ENCODE assay signal across 9 cellular contexts in the genomic region with DNA sequence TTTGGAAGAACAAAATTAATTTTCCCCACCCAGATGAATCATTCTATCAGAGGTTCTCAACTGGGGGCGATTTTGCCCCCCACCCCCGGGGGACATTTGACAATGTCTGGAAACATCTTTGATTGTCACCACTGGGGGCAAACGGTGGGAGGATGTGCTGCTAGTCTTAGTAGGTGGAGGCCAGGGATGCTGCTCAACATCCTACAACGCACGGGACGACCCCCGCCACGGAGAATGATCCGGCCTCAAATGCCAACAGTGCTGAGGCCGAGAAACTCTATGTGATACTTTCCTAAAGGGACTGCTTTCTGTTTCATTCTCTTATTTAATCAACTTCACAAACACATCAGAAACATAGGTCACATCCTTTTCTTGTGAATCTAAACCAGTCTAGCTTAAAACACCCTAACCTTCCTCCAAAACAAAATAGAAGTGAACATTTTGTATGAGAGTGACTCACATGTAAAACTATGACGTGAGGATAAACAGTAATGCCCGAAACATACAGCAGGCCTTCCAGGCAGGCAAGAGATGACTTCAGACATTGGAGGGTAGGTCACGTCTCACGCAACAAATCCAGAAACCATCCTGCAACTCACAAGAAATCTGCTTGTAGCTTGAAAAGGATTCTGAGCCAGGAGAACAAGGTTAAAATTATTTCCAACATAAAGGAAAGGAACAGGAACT. TPM values are rescaled to one million over a fixed set of nuclear protein-coding genes. Genes with fewer than 3 reads are reported as not detected.
DNase-seq lines count a peak whose midpoint lies in the region; ATAC-seq and TF ChIP-seq lines count a peak whose summit lies in the region.
"Had no signal": no experiment of that assay in that cellular context is flagged by ENCODE, and none has a peak within 500 bp of the region (broad histone marks: within the 10 kb centered on the region; RNA-seq: fewer than 3 reads in every experiment).

No MANE protein-coding gene starts in this region.

- ATAC-seq in activated naive CD8-positive, alpha-beta T cell treated with anti-CD3 and anti-CD28 coated beads, Interleukin-2, amount 50 U/mL, for 24 hours: peak; percentile 63
- ATAC-seq in GM21390 (IDR thresholded peaks at IDR 0.05; ENCODE audit: unreplicated experiment) (no peak), GM19324 (IDR thresholded peaks at IDR 0.05; ENCODE audit: low FRiP score, unreplicated experiment) (no peak)

- H3K27me3 Mint-ChIP-seq in activated naive CD8-positive, alpha-beta T cell treated with anti-CD3 and anti-CD28 coated beads, Interleukin-2, amount 50 U/mL, for 24 hours: no peaks in the 10 kb centered on the region
- H3K27me3 Mint-ChIP-seq in osteocyte (ENCODE audit: unreplicated experiment): no peaks in the 10 kb centered on the region

- peaks cover 6% of the 10 kb centered on the region; the same call in 1 of the 2 replicates for H3K9me3 ChIP-seq in OCI-LY3 (ENCODE audit: insufficient read depth, low read length)

- peaks cover 38% of the 10 kb centered on the region for H3K27me3 ChIP-seq in OCI-LY3 (ENCODE audit: low read depth, low read length)

- H2AFZ ChIP-seq in OCI-LY3 (ENCODE audit: low read depth, low read length): no peak overlapping the region

- peak overlapping the region; percentile 55; the same call in 1 of the 2 replicates for H3K9ac ChIP-seq in OCI-LY3 (ENCODE audit: low read length)

- H3K4me1 Mint-ChIP-seq in activated naive CD8-positive, alpha-beta T cell treated with anti-CD3 and anti-CD28 coated beads, Interleukin-2, amount 50 U/mL, for 24 hours: peaks cover 56% of the 10 kb centered on the region
- H3K4me1 Mint-ChIP-seq in osteocyte (ENCODE audit: unreplicated experiment): peaks cover 38% of the 10 kb centered on the region

- H3K27ac ChIP-seq in OCI-LY3 (ENCODE audit: low read length): peak overlapping the region; percentile 95

- H3K4me3 ChIP-seq in OCI-LY3 (ENCODE audit: low read length): peak overlapping the region; percentile 62

- H3K27ac Mint-ChIP-seq in activated naive CD8-positive, alpha-beta T cell treated with anti-CD3 and anti-CD28 coated beads, Interleukin-2, amount 50 U/mL, for 24 hours: peak overlapping the region; percentile 89
- H3K27ac Mint-ChIP-seq in osteocyte (ENCODE audit: unreplicated experiment): peak overlapping the region; percentile 78

- peaks cover 2% of the 10 kb centered on the region for H3K36me3 Mint-ChIP-seq in activated naive CD8-positive, alpha-beta T cell treated with anti-CD3 and anti-CD28 coated beads, Interleukin-2, amount 50 U/mL, for 24 hours (ENCODE audit: low read depth)
- no peaks in the 10 kb centered on the region for H3K36me3 Mint-ChIP-seq in osteocyte (ENCODE audit: unreplicated experiment)

- H3K4me2 ChIP-seq in OCI-LY3 (ENCODE audit: low read length): peak overlapping the region; percentile 85

- no peaks in the 10 kb centered on the region for H3K79me2 ChIP-seq in OCI-LY3 (ENCODE audit: low read length)

- H3K4me1 ChIP-seq in OCI-LY3 (ENCODE audit: low read length): peaks cover 41% of the 10 kb centered on the region

- no peaks in the 10 kb centered on the region for H4K20me1 ChIP-seq in OCI-LY3 (ENCODE audit: insufficient read depth, low read length)

- peaks cover 5% of the 10 kb centered on the region for H3K36me3 ChIP-seq in OCI-LY3 (replicated peaks; ENCODE audit: low read depth, low read length)

- peak; percentile 83 for DNase-seq in AG08396 (ENCODE audit: low spot score)
- DNase-seq in activated naive CD8-positive, alpha-beta T cell treated with anti-CD3 and anti-CD28 coated beads, Interleukin-2, amount 50 U/mL, for 24 hours: peak; percentile 77
- no peak for DNase-seq in osteocyte (ENCODE audit: extremely low spot score, unreplicated experiment)
- no peak for DNase-seq in NCI-H446 treated with DMSO at 0.1 percent for 48 hours (lab: John Stamatoyannopoulos, UW)
- DNase-seq in HT-29 (ENCODE audit: low spot score): no peak
- DNase-seq: occipital lobe had no signal

- TF ChIP-seq CTCF in OCI-LY3 (IDR thresholded peaks at IDR 0.05; ENCODE audit: low read depth, low read length) (peak; percentile 8; the same call in 1 of the 2 replicates), osteocyte (IDR thresholded peaks at IDR 0.05) (no peak)

- peaks cover 7% of the 10 kb centered on the region for H3K9me3 Mint-ChIP-seq in activated naive CD8-positive, alpha-beta T cell treated with anti-CD3 and anti-CD28 coated beads, Interleukin-2, amount 50 U/mL, for 24 hours
- no peaks in the 10 kb centered on the region for H3K9me3 Mint-ChIP-seq in osteocyte (ENCODE audit: unreplicated experiment)

- H3K4me3 Mint-ChIP-seq in activated naive CD8-positive, alpha-beta T cell treated with anti-CD3 and anti-CD28 coated beads, Interleukin-2, amount 50 U/mL, for 24 hours: peak overlapping the region; percentile 77
- H3K4me3 Mint-ChIP-seq in osteocyte (ENCODE audit: unreplicated experiment): no peak overlapping the region

RNA-seq across cellular contexts. Expression of gene ETS2, which starts 37.2 kb away (rescaled TPM):
- total RNA-seq in osteocyte: 18.2 and 18.8 TPM in 2 replicates
- total RNA-seq in HT-29 (2014; rRNA removed; shearing (Covaris generic)): 171 and 172 TPM in 2 replicates

Comparison
In these comparisons a context has a peak if more than half of its experiments do, and no peak if none do; other contexts are left out.
1. DNase-seq: peak in AG08396 (single experiment) and activated naive CD8-positive, alpha-beta T cell treated with anti-CD3 and anti-CD28 coated beads, Interleukin-2, amount 50 U/mL, for 24 hours (single experiment); none in osteocyte (single experiment), NCI-H446 treated with DMSO at 0.1 percent for 48 hours (single experiment) and HT-29 (single experiment).